8 cellular contexts compared by ENCODE assay signal in the genomic region with DNA sequence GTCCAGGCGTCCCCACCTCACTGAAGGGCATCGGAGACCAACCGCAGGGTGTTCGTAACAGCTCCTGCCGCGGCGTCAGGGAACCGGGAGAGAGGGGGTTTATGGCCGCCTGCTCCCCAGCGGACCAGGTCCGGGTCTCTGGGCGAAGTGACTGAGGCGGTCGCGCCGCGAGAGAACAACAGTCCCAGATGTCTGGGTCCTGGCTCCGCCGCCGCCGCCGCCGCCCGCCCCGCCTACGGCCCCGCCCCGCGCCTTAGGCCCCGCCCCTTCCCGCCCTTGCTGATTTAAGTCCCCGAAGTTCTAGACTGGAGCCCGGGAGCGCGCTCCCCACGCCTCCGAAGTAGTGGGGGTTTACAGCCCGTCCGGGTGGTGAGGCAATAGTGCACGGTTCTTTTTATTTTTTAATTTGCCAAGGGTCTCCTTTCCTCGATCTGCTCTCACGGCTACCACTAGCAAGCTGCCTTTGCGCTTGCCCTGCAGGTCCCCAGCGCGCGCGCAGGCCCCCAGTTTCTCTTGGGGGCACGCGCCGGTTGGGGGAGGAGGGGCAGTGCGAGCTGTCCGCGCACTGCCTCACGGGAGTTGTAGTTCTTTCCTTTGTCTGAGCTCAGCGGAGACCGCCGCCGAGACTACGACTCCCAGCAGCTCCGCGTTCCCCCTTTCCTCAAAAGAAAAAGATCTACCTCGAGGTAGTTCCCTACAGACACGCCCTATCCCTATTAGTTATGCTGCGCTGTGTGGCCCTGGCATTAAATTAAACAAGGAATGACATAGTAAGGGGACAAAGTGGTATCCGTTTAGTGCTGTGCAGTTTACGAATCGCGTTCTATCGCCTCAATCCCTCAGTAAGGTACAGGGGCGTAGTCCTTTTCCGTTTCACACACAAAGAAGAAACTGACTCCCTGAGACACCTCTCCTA. TPM values are rescaled to one million over a fixed set of nuclear protein-coding genes. Genes with fewer than 3 reads are reported as not detected.
A peak's percentile ranks its signal among the peaks of the same experiment; 100 is the strongest.
DNase-seq lines count a peak whose midpoint lies in the region; ATAC-seq and TF ChIP-seq lines count a peak whose summit lies in the region.

A gene (minus strand): TSS at position 190 of the 916 bp plus-strand sequence. CDS start 272 bp downstream, outside the sequence.

- peak within 1 kb of the TSS; percentile 63 for H3K27ac ChIP-seq in PC-3 (ENCODE audit: low read length)
- H3K27ac ChIP-seq in esophagus (ENCODE audit: low read depth in 2 of 2, low read length in 1 of 2) = peak within 1 kb of the TSS; percentile 88 to 95
- H3K27ac ChIP-seq in mucosa of rectum (ENCODE audit: low read depth in 2 of 2, low read length in 2 of 2) = peak within 1 kb of the TSS; percentile 86 to 91

- H3F3A ChIP-seq in PC-3 (ENCODE audit: low read length, unreplicated experiment) = no peaks in the 10 kb centered on the region

- peak; percentile 91 for ATAC-seq in GM21717 (IDR thresholded peaks at IDR 0.05; ENCODE audit: unreplicated experiment)
- ATAC-seq in PC-3 = peak; percentile 89

- CTCF ChIA-PET in PC-3 (lab: Charles Lee) = interaction anchor here (0.7 to 1.3 kb wide), 3 partner anchors 9 to 143 kb away, joined by 3 read pairs; no protein-coding TSS in a partner anchor

- H3K4me1 ChIP-seq in PC-3 (ENCODE audit: insufficient read depth, low read length) (peaks cover 11% of the 10 kb centered on the region), esophagus (ENCODE audit: control insufficient read depth in 2 of 2, insufficient read depth in 2 of 2, low read length in 1 of 2) (no peaks in the 10 kb centered on the region), mucosa of rectum (ENCODE audit: control insufficient read depth in 2 of 2, insufficient read depth in 2 of 2, low read length in 2 of 2) (peaks cover 0 to 5% of the 10 kb centered on the region in 2 donors)

- WGBS in esophagus, 2 donors = 0% methylated on average over 59 to 71 of the region's 71 CpGs

- no peaks in the 10 kb centered on the region for H3K9me2 ChIP-seq in PC-3 (replicated peaks; ENCODE audit: low read length)

- intact Hi-C loops in PC-3 (cut with micrococcal nuclease) = loop anchor here (1.0 kb wide), 1 partner anchor 20 kb away; no protein-coding TSS in a partner anchor

- no peaks in the 10 kb centered on the region for H3K27me3 Mint-ChIP-seq in activated T-cell treated with anti-CD3 and anti-CD28 coated beads, Interleukin-2, amount 50 U/mL, for 24 hours

- POLR2A ChIA-PET in PC-3 (lab: Charles Lee; ENCODE audit: unreplicated experiment) = interaction anchor here (0.5 to 0.7 kb wide), 3 partner anchors 40 to 160 kb away, joined by 3 to 4 read pairs (median 3); no protein-coding TSS in a partner anchor

- no peaks in the 10 kb centered on the region for H3K9me3 ChIP-seq in PC-3 (ENCODE audit: low read length)
- no peaks in the 10 kb centered on the region for H3K9me3 ChIP-seq in esophagus (ENCODE audit: control insufficient read depth in 2 of 2, insufficient read depth in 1 of 2, low read depth in 1 of 2, low read length in 1 of 2)
- no peaks in the 10 kb centered on the region for H3K9me3 ChIP-seq in mucosa of rectum (ENCODE audit: control insufficient read depth in 2 of 2, low read length in 2 of 2)

- peak within 1 kb of the TSS; percentile 92 for H3K4me2 ChIP-seq in PC-3 (ENCODE audit: low read length)

- no peaks in the 10 kb centered on the region for H3K36me3 ChIP-seq in PC-3 (ENCODE audit: low read depth, low read length)
- H3K36me3 ChIP-seq in esophagus (ENCODE audit: control insufficient read depth in 2 of 2, insufficient read depth in 2 of 2, low read length in 1 of 2) = no peaks in the 10 kb centered on the region
- no peaks in the 10 kb centered on the region for H3K36me3 ChIP-seq in mucosa of rectum (ENCODE audit: control insufficient read depth in 2 of 2, insufficient read depth in 2 of 2, low read length in 2 of 2)

- no peak for TF ChIP-seq CTCF in PC-3 (conservative IDR thresholded peaks at IDR 0.05; ENCODE audit: low read depth, low read length)

- H3K4me3 Mint-ChIP-seq in activated T-cell treated with anti-CD3 and anti-CD28 coated beads, Interleukin-2, amount 50 U/mL, for 24 hours = peak within 1 kb of the TSS; percentile 90

- H3K9me3 Mint-ChIP-seq in activated T-cell treated with anti-CD3 and anti-CD28 coated beads, Interleukin-2, amount 50 U/mL, for 24 hours = no peaks in the 10 kb centered on the region

- peak within 1 kb of the TSS; percentile 88 for H3K4me3 ChIP-seq in Jurkat, Clone E6-1 (ENCODE audit: low read length)
- H3K4me3 ChIP-seq in PC-3 (ENCODE audit: low read length) = peak within 1 kb of the TSS; percentile 85
- H3K4me3 ChIP-seq in esophagus (ENCODE audit: low read depth in 1 of 2, low read length in 2 of 2) = peak within 1 kb of the TSS; percentile 64 to 77
- peak within 1 kb of the TSS; percentile 94 to 95 for H3K4me3 ChIP-seq in mucosa of rectum (ENCODE audit: low read length in 2 of 2)

- no peaks in the 10 kb centered on the region for H3K27me3 ChIP-seq in PC-3 (ENCODE audit: low read length)
- H3K27me3 ChIP-seq in esophagus (ENCODE audit: control insufficient read depth in 1 of 2, insufficient read depth in 2 of 2, low read length in 2 of 2) = no peaks in the 10 kb centered on the region
- H3K27me3 ChIP-seq in mucosa of rectum (ENCODE audit: control insufficient read depth in 2 of 2, insufficient read depth in 2 of 2, low read length in 2 of 2) = no peaks in the 10 kb centered on the region

- H3K36me3 Mint-ChIP-seq in activated T-cell treated with anti-CD3 and anti-CD28 coated beads, Interleukin-2, amount 50 U/mL, for 24 hours (ENCODE audit: low read depth) = peaks cover 7% of the 10 kb centered on the region

- H4K20me1 ChIP-seq in PC-3 (ENCODE audit: low read length) = no peaks in the 10 kb centered on the region

- BruUV-seq in PC-3 (replicated peaks; lab: Mats Ljungman, UMichigan) = no TSS peak

- peak within 1 kb of the TSS; percentile 76 for H3K9ac ChIP-seq in PC-3 (ENCODE audit: low read length)
- peak within 1 kb of the TSS; percentile 92 for H3K9ac ChIP-seq in mucosa of rectum (ENCODE audit: low read depth in 1 of 2, low read length in 2 of 2)

- DNase-seq in DMS53 (lab: John Stamatoyannopoulos, UW) (peak; percentile 100), PC-3 (peak; percentile 97)
- peak; percentile 93 for DNase-seq in Jurkat, Clone E6-1 (ENCODE audit: low read depth, low spot score)
- peak; percentile 93 for DNase-seq in activated T-cell treated with anti-CD3 and anti-CD28 coated beads, Interleukin-2, amount 50 U/mL, for 24 hours
- peak; percentile 85 to 86 for DNase-seq in stimulated activated CD8-positive, alpha-beta memory T cell treated with anti-CD3 and anti-CD28 coated beads, Interleukin-4, amount 100 ng/mL, for 4 hours (ENCODE audit: low read depth in 2 of 2, low spot score in 1 of 2)

- peak within 1 kb of the TSS; percentile 99 for H3K27ac Mint-ChIP-seq in activated T-cell treated with anti-CD3 and anti-CD28 coated beads, Interleukin-2, amount 50 U/mL, for 24 hours

- no peaks in the 10 kb centered on the region for H3K79me2 ChIP-seq in PC-3 (ENCODE audit: low read length)

- H3K4me1 Mint-ChIP-seq in activated T-cell treated with anti-CD3 and anti-CD28 coated beads, Interleukin-2, amount 50 U/mL, for 24 hours (ENCODE audit: low read depth) = peaks cover 46% of the 10 kb centered on the region

- H2AFZ ChIP-seq in PC-3 (ENCODE audit: low read length) = peak within 1 kb of the TSS; percentile 93

RNA-seq across cellular contexts. Expression of the gene that starts here (rescaled TPM):
- 4.4 TPM for polyA plus RNA-seq in Jurkat, Clone E6-1 (2012; ENCODE audit: insufficient read depth, insufficient read length)
- total RNA-seq in PC-3 (2014; rRNA removed) = 1.9 and 2.0 TPM in 2 replicates
- under 1 TPM; 0.24 to 0.51 TPM for polyA plus RNA-seq in esophagus

Comparison
In these comparisons a context has a peak if more than half of its experiments do, and no peak if none do; other contexts are left out.
1. Peak in every context shown above with its lines: DNase-seq, ATAC-seq, H3K4me3 ChIP-seq and H3K27ac ChIP-seq.